15 cellular contexts compared by ENCODE assay signal in genomic region chr6:165244524-165245247, GRCh38.
A peak's percentile ranks its signal among the peaks of the same experiment; 100 is the strongest.
DNase-seq lines count a peak whose midpoint lies in the region; ATAC-seq, FAIRE-seq and TF ChIP-seq lines count a peak whose summit lies in the region.
"Had no signal": no experiment of that assay in that cellular context is flagged by ENCODE, and none has a peak within 500 bp of the region (broad histone marks: within the 10 kb centered on the region; RNA-seq: fewer than 3 reads in every experiment).

No MANE protein-coding gene starts in this region.

- no peak overlapping the region; the same call in 1 of the 2 replicates for H4K8ac ChIP-seq in H1 (ENCODE audit: extremely low read depth, insufficient read depth, low read length)

- H3K27me3 Mint-ChIP-seq in MCF 10A (ENCODE audit: insufficient read depth, unreplicated experiment), result no peaks in the 10 kb centered on the region
- H3K27me3 Mint-ChIP-seq: CD4-positive, alpha-beta T cell had no signal

- TF ChIP-seq POLR2A in breast epithelium (IDR thresholded peaks at IDR 0.05) (no peak), H1 (IDR thresholded peaks at IDR 0.05; ENCODE audit: control extremely low read depth in 1 of 2, low read depth in 2 of 2, low read length in 2 of 2) (no peak)

- no peak overlapping the region for H2BK5ac ChIP-seq in H1 (ENCODE audit: low read depth, low read length)

- H3K9ac ChIP-seq in H1 (replicated peaks in 1 of 4; ENCODE audit: extremely low read depth in 1 of 4, low read depth in 3 of 4, low read length in 3 of 4) (no peak overlapping the region), neural cell (ENCODE audit: low read length) (peak overlapping the region; percentile 11)

- H3K79me1 ChIP-seq in H1 (ENCODE audit: low read depth, low read length), result no peaks in the 10 kb centered on the region

- H3K9me3 ChIP-seq in breast epithelium, result no peaks in the 10 kb centered on the region
- H3K9me3 ChIP-seq in H1 (ENCODE audit: insufficient read depth in 2 of 2, low read depth in 1 of 2, low read length in 1 of 2), result no peaks in the 10 kb centered on the region
- no peaks in the 10 kb centered on the region for H3K9me3 ChIP-seq in neural cell (ENCODE audit: low read length)
- H3K9me3 ChIP-seq: BE2C had no signal

- H3K36me3 Mint-ChIP-seq in MCF 10A (ENCODE audit: insufficient read depth, unreplicated experiment), result no peaks in the 10 kb centered on the region

- H2AK5ac ChIP-seq in H1 (ENCODE audit: low read depth, low read length), result no peak overlapping the region

- H4K5ac ChIP-seq in H1 (ENCODE audit: insufficient read length, low read depth, low read length), result no peak overlapping the region

- no peaks in the 10 kb centered on the region for H3K9me3 Mint-ChIP-seq in MCF 10A (ENCODE audit: unreplicated experiment)

- no peak for TF ChIP-seq EP300 in H1 (IDR thresholded peaks at IDR 0.05; ENCODE audit: borderline replicate concordance in 1 of 2, low read depth in 2 of 2, low read length in 2 of 2)
- TF ChIP-seq EP300 in neural cell (conservative IDR thresholded peaks at IDR 0.05; ENCODE audit: poor library complexity, severe bottlenecking), result no peak

- no peak overlapping the region for H2BK20ac ChIP-seq in H1 (ENCODE audit: low read length)

- H3K4ac ChIP-seq in H1 (replicated peaks; ENCODE audit: insufficient read length, low read depth, low read length), result no peak overlapping the region

- no peaks in the 10 kb centered on the region for H3K4me1 ChIP-seq in breast epithelium
- H3K4me1 ChIP-seq in H1 (replicated peaks in 1 of 4; ENCODE audit: control insufficient read depth in 3 of 4, insufficient read depth in 4 of 4, low read length in 3 of 4), result peaks cover 0 to 7% (median 4%) of the 10 kb centered on the region in 4 experiments; a peak in 3 of 7 replicates
- H3K4me1 ChIP-seq: BE2C had no signal

- intact Hi-C loops in MCF 10A (cut with micrococcal nuclease) (loop anchor here (2.0 to 5.0 kb wide), 3 partner anchors 187 to 1827 kb away; no protein-coding TSS in a partner anchor), breast epithelium (cut with DNase I; ENCODE audit: low total_unique reads) (no loop called here)

- H4K20me1 ChIP-seq in H1 (replicated peaks in 1 of 2; ENCODE audit: control insufficient read depth in 1 of 2, insufficient read depth in 2 of 2, low read length in 2 of 2) (no peaks in the 10 kb centered on the region), neural cell (ENCODE audit: insufficient read depth) (no peaks in the 10 kb centered on the region)

- no peaks in the 10 kb centered on the region for H3F3A ChIP-seq in neural cell (ENCODE audit: insufficient read depth, low read length, poor library complexity, severe bottlenecking)

- peak overlapping the region; percentile 78 for H2AFZ ChIP-seq in H1 (ENCODE audit: low read length)
- H2AFZ ChIP-seq in neural cell (ENCODE audit: low read depth, low read length), result no peak overlapping the region

- H3K4me3 ChIP-seq in breast epithelium, result no peak overlapping the region
- H3K4me3 ChIP-seq in H1 (ENCODE audit: extremely low read depth in 1 of 4, insufficient read depth in 2 of 4, low read depth in 3 of 4, low read length in 4 of 4), result no peak overlapping the region
- H3K4me3 ChIP-seq in neural cell (ENCODE audit: low read length), result no peak overlapping the region

- no peak overlapping the region for H2BK120ac ChIP-seq in H1 (replicated peaks; ENCODE audit: low read depth, low read length)

- peak overlapping the region; percentile 20 for H3K27ac Mint-ChIP-seq in MCF 10A (ENCODE audit: low read depth, unreplicated experiment)
- H3K27ac Mint-ChIP-seq: CD4-positive, alpha-beta T cell had no signal

- H3K4me2 ChIP-seq in H1 (ENCODE audit: insufficient read depth in 1 of 2, low read depth in 2 of 2, low read length in 2 of 2), result 0 out of 4 replicates have a peak overlapping the region, but pooled peaks have one; percentile 13 to 28
- H3K4me2 ChIP-seq in neural cell (ENCODE audit: low read length), result no peak overlapping the region

- H3K27me3 ChIP-seq in breast epithelium (no peaks in the 10 kb centered on the region), H1 (replicated peaks in 1 of 4; ENCODE audit: control insufficient read depth in 3 of 4, extremely low read depth in 1 of 4, insufficient read depth in 3 of 4, low read length in 3 of 4) (no peaks in the 10 kb centered on the region), neural cell (ENCODE audit: insufficient read depth, low read depth, low read length) (no peaks in the 10 kb centered on the region)
- H3K27me3 ChIP-seq: BE2C had no signal

- TF ChIP-seq CTCF in MCF 10A (IDR thresholded peaks at IDR 0.05; ENCODE audit: unreplicated experiment), result no peak
- TF ChIP-seq CTCF in breast epithelium (IDR thresholded peaks at IDR 0.05), result no peak
- TF ChIP-seq CTCF in H1 (IDR thresholded peaks at IDR 0.05; ENCODE audit: control extremely low read depth in 1 of 3, insufficient read depth in 1 of 3, low read depth in 1 of 3, low read length in 3 of 3), result no peak
- TF ChIP-seq CTCF in neural cell (IDR thresholded peaks at IDR 0.05; ENCODE audit: poor library complexity, severe bottlenecking), result no peak

- H3K18ac ChIP-seq in H1 (ENCODE audit: extremely low read depth, low read length), result no peak overlapping the region

- H3K36me3 ChIP-seq in breast epithelium, result no peaks in the 10 kb centered on the region
- no peaks in the 10 kb centered on the region for H3K36me3 ChIP-seq in H1 (ENCODE audit: control insufficient read depth in 2 of 4, insufficient read depth in 4 of 4, low read length in 3 of 4)
- no peaks in the 10 kb centered on the region for H3K36me3 ChIP-seq in neural cell (ENCODE audit: insufficient read depth, low read length)
- H3K36me3 ChIP-seq: BE2C had no signal

- no peak overlapping the region for H3K14ac ChIP-seq in H1 (ENCODE audit: insufficient read length)

- H3K23ac ChIP-seq in H1 (ENCODE audit: insufficient read length), result no peak overlapping the region

- no peak overlapping the region for H3K27ac ChIP-seq in breast epithelium
- no peak overlapping the region for H3K27ac ChIP-seq in H1 (ENCODE audit: low read depth, low read length)
- H3K27ac ChIP-seq in neural cell (ENCODE audit: low read length), result peak overlapping the region; percentile 55
- H3K27ac ChIP-seq in substantia nigra (ENCODE audit: low read depth, low read length, poor library complexity, severe bottlenecking), result peak overlapping the region; percentile 43
- H3K27ac ChIP-seq: 22Rv1 had no signal

- FAIRE-seq in H1 (lab: Jason Lieb, UNC) (no peak), RCC 7860 (lab: Jason Lieb, UNC) (no peak)

- no peaks in the 10 kb centered on the region for H3K79me2 ChIP-seq in H1 (ENCODE audit: control insufficient read depth in 1 of 2, insufficient read depth in 2 of 2, low read length in 2 of 2)
- no peaks in the 10 kb centered on the region for H3K79me2 ChIP-seq in neural cell (replicated peaks; ENCODE audit: insufficient read depth, low read length)

- no peak for DNase-seq in MCF 10A (ENCODE audit: unreplicated experiment)
- no peak for DNase-seq in breast epithelium (ENCODE audit: low spot score in 2 of 2)
- peak; percentile 13 to 52 for DNase-seq in H1 (ENCODE audit: low read depth in 1 of 2, low spot score in 2 of 2)
- DNase-seq in substantia nigra (lab: John Stamatoyannopoulos, UW), result peak in 10 of 49 donors; percentile 5 to 43 (median 14)
- no peak for DNase-seq in RCC 7860 (ENCODE audit: low spot score)
- DNase-seq: BE2C; CD4-positive, alpha-beta T cell; KG1; MM.1S; NCI-H187; NCI-H446 had no signal

- H4K91ac ChIP-seq in H1 (replicated peaks; ENCODE audit: insufficient read length, low read length), result no peak overlapping the region

- WGBS in H1 (ENCODE audit: extremely low coverage in 1 of 2, insufficient coverage in 1 of 2, insufficient read length in 1 of 2, insufficient replicate concordance in 2 of 2, low coverage in 1 of 2, low lambda C conversion rate in 2 of 2, missing lambda C conversion rate in 1 of 2), 2 experiments, result 66% methylated on average over 12 of the region's 12 CpGs; no CpG with 5 or more reads in 1 of the 2 experiments

- H2BK15ac ChIP-seq in H1 (ENCODE audit: low read length), result no peak overlapping the region

- BruUV-seq in MCF 10A (replicated peaks; lab: Mats Ljungman, UMichigan), result no TSS peak

- POLR2A ChIA-PET in MCF 10A (lab: Yijun Ruan, JAX), result no interaction called here
- POLR2A ChIA-PET in H1 (lab: Charles Lee; ENCODE audit: partially characterized antibody), result no interaction called here

- CTCF ChIA-PET in MCF 10A (lab: Yijun Ruan, JAX) (interaction anchor here (0.5 to 4.0 kb wide), 15 partner anchors 8 to 1880 kb away, joined by 3 to 16 read pairs (median 4); no protein-coding TSS in a partner anchor), H1 (lab: Charles Lee; ENCODE audit: partially characterized antibody) (interaction anchor here (0.5 to 6.3 kb wide), 8 partner anchors 9 to 723 kb away, joined by 3 to 52 read pairs (median 3); no protein-coding TSS in a partner anchor)

- H3K4me3 Mint-ChIP-seq in MCF 10A (ENCODE audit: unreplicated experiment), result no peak overlapping the region
- H3K4me3 Mint-ChIP-seq: CD4-positive, alpha-beta T cell had no signal

- no peak for ATAC-seq in HG02840 (IDR thresholded peaks at IDR 0.05; ENCODE audit: low FRiP score, unreplicated experiment)
- no peak for ATAC-seq in GM21576 (IDR thresholded peaks at IDR 0.05; ENCODE audit: unreplicated experiment)

- no peaks in the 10 kb centered on the region for H3K9me2 ChIP-seq in neural cell (ENCODE audit: insufficient read depth, low read length)

- H2BK12ac ChIP-seq in H1 (ENCODE audit: low read depth, low read length), result no peak overlapping the region

- no peak overlapping the region for H3K56ac ChIP-seq in H1 (replicated peaks; ENCODE audit: insufficient read length, low read depth, low read length)

- TF ChIP-seq RAD21 in H1 (IDR thresholded peaks at IDR 0.05 in 1 of 2, conservative IDR thresholded peaks at IDR 0.05 in 1 of 2; ENCODE audit: low read depth in 2 of 2, low read length in 2 of 2), result no peak
- TF ChIP-seq RAD21 in neural cell (conservative IDR thresholded peaks at IDR 0.05), result no peak

- no peaks in the 10 kb centered on the region for H3K23me2 ChIP-seq in H1 (ENCODE audit: low read depth, low read length)

- peaks cover 6% of the 10 kb centered on the region for H3K4me1 Mint-ChIP-seq in MCF 10A (ENCODE audit: insufficient read depth, unreplicated experiment)

TF ChIP-seq in H1, 55 proteins besides CTCF, POLR2A, EP300 and RAD21 (continues in another document):
- TF ChIP-seq TCF12 (IDR thresholded peaks at IDR 0.05; ENCODE audit: low read depth, low read length), result 0 out of 2 replicates have a peak, but pooled peaks have one; percentile 7
- TF ChIP-seq ASH2L (IDR thresholded peaks at IDR 0.05; ENCODE audit: low read length), result no peak
- TF ChIP-seq HDAC2 (IDR thresholded peaks at IDR 0.05; ENCODE audit: borderline replicate concordance in 1 of 2, low read depth in 2 of 2, low read length in 2 of 2), result no peak
- no peak for TF ChIP-seq JUND (IDR thresholded peaks at IDR 0.05; ENCODE audit: low read length)

TF ChIP-seq in neural cell, 6 proteins besides CTCF, POLR2A, EP300 and RAD21 (continues in another document):
- TF ChIP-seq EZH2 (IDR thresholded peaks at IDR 0.05; ENCODE audit: borderline replicate concordance, insufficient read depth, low read length, poor library complexity, severe bottlenecking) (no peak), SMC3 (conservative IDR thresholded peaks at IDR 0.05; ENCODE audit: poor library complexity) (no peak), TAF1 (IDR thresholded peaks at IDR 0.05; ENCODE audit: low read depth) (no peak), POLR2AphosphoS5 (IDR thresholded peaks at IDR 0.05) (no peak)

Comparison
In these comparisons a context has a peak if more than half of its experiments do, and no peak if none do; other contexts are left out.
1. DNase-seq: peak in H1 (2 of 2); none in MCF 10A (single experiment), breast epithelium (0 of 2) and RCC 7860 (single experiment).
2. H3K27ac ChIP-seq: peak in neural cell (single experiment) and substantia nigra (single experiment); none in breast epithelium (0 of 2) and H1 (single experiment).